In the genomic region with DNA sequence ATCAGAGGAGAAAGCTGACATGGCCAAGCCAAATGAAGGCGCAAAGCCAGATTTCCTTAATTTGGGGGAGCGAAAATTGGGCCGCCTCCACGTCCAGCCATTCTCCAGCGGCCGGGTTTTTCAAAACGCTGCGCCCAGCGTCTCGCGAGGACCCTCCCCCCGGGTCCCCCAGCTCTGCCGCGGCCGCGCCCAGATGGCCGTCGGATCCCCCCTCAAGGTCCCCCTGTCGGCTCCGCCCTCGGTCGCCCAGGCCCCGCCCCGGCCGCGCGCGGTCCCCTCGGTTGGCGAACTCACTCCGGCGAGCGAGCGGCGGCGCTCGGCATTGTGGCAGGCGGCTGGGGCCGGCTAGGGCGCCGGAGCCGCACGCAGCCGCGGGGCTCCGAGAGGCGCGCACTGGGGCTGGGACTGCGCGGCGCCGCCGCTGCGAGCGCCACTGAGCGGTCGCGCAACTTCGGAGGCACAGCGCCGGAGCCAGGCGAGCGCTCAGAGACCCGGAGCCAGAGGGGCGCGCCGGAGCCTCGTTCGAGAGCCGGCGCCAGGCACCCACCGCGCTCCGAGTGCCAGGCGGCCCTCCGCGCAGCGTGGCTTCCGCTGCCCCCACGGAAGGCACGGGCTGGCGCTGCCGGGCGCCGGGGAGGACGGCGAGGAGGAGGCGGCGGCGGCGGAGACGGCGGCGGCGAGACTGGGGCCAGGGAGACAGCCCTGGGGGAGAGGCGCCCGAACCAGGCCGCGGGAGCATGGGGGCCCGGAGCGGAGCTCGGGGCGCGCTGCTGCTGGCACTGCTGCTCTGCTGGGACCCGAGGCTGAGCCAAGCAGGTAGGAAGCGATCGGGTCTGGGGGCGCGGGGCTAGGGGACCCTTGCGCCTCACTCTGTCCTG, we compare ENCODE assay signal across 9 cellular contexts. TPM values are rescaled to one million over a fixed set of nuclear protein-coding genes. Genes with fewer than 3 reads are reported as not detected.
DNase-seq lines count a peak whose midpoint lies in the region; ATAC-seq and TF ChIP-seq lines count a peak whose summit lies in the region.
"Had no signal": no experiment of that assay in that cellular context is flagged by ENCODE, and none has a peak within 500 bp of the region (broad histone marks: within the 10 kb centered on the region; RNA-seq: fewer than 3 reads in every experiment).

A gene (plus strand): TSS at position 322 of the 878 bp plus-strand sequence. CDS start 416 bp downstream, at position 738.

- H3K27me3 ChIP-seq in RWPE2 (ENCODE audit: insufficient read depth, poor library complexity, severe bottlenecking) = peaks cover 24% of the 10 kb centered on the region
- no peaks in the 10 kb centered on the region for H3K27me3 ChIP-seq in thyroid gland

- H3K27ac ChIP-seq in RWPE2 (ENCODE audit: poor library complexity, severe bottlenecking) (no peak within 1 kb of the TSS), thyroid gland (peak within 1 kb of the TSS in 2 of 3 donors; percentile 48 to 82)

- no peaks in the 10 kb centered on the region for H3K9me3 Mint-ChIP-seq in activated naive CD8-positive, alpha-beta T cell treated with anti-CD3 and anti-CD28 coated beads, Interleukin-2, amount 50 U/mL, for 24 hours
- H3K9me3 Mint-ChIP-seq in osteocyte (ENCODE audit: unreplicated experiment) = no peaks in the 10 kb centered on the region

- H3K4me3 ChIP-seq in RWPE2 (ENCODE audit: severe bottlenecking) = peak within 1 kb of the TSS; percentile 64
- H3K4me3 ChIP-seq in thyroid gland (replicated peaks in 1 of 3) = peak within 1 kb of the TSS; percentile 41 to 63 (median 53)

- TF ChIP-seq CTCF in LNCAP (IDR thresholded peaks at IDR 0.05) (peak; percentile 51), RWPE2 (IDR thresholded peaks at IDR 0.05; ENCODE audit: poor library complexity, severe bottlenecking) (peak; percentile 38), osteocyte (IDR thresholded peaks at IDR 0.05) (peak; percentile 45), thyroid gland (IDR thresholded peaks at IDR 0.05) (peak in 3 of 6 experiments; percentile 34 to 41 (median 39))

- ATAC-seq in RWPE2 (ENCODE audit: low read depth) (peak; percentile 72), Right ventricle myocardium superior (ENCODE audit: poor library complexity) (peak; percentile 92), HG02973 (IDR thresholded peaks at IDR 0.05; ENCODE audit: unreplicated experiment) (no peak)
- peak; percentile 83 for ATAC-seq in activated naive CD8-positive, alpha-beta T cell treated with anti-CD3 and anti-CD28 coated beads, Interleukin-2, amount 50 U/mL, for 24 hours

- peaks cover 73% of the 10 kb centered on the region for H3K27me3 Mint-ChIP-seq in activated naive CD8-positive, alpha-beta T cell treated with anti-CD3 and anti-CD28 coated beads, Interleukin-2, amount 50 U/mL, for 24 hours
- H3K27me3 Mint-ChIP-seq in osteocyte (ENCODE audit: unreplicated experiment) = peaks cover 35% of the 10 kb centered on the region

- intact Hi-C loops in Right ventricle myocardium superior (cut with DNase I) (no loop called here), thyroid gland (cut with DNase I) (loop anchor here (10.0 kb wide), 1 partner anchor 668 kb away; no protein-coding TSS in a partner anchor)

- H3K4me1 Mint-ChIP-seq in activated naive CD8-positive, alpha-beta T cell treated with anti-CD3 and anti-CD28 coated beads, Interleukin-2, amount 50 U/mL, for 24 hours = peaks cover 7% of the 10 kb centered on the region
- H3K4me1 Mint-ChIP-seq in osteocyte (ENCODE audit: unreplicated experiment) = peaks cover 24% of the 10 kb centered on the region

- H3K4me1 ChIP-seq in RWPE2 (ENCODE audit: insufficient read depth, poor library complexity, severe bottlenecking) = peaks cover 6% of the 10 kb centered on the region
- peaks cover 18 to 21% of the 10 kb centered on the region in 2 donors for H3K4me1 ChIP-seq in thyroid gland

- no peak within 1 kb of the TSS for H3K27ac Mint-ChIP-seq in activated naive CD8-positive, alpha-beta T cell treated with anti-CD3 and anti-CD28 coated beads, Interleukin-2, amount 50 U/mL, for 24 hours
- H3K27ac Mint-ChIP-seq in osteocyte (ENCODE audit: unreplicated experiment) = peak within 1 kb of the TSS; percentile 44

- DNase-seq in DMS 273 treated with DMSO at 0.1 percent for 48 hours (lab: John Stamatoyannopoulos, UW) (peak; percentile 28), RWPE2 (ENCODE audit: low spot score) (peak; percentile 38), Right ventricle myocardium superior (peak; percentile 94), osteocyte (ENCODE audit: extremely low spot score, unreplicated experiment) (peak; percentile 95), thyroid gland (peak; percentile 90 to 93)
- DNase-seq in activated naive CD8-positive, alpha-beta T cell treated with anti-CD3 and anti-CD28 coated beads, Interleukin-2, amount 50 U/mL, for 24 hours = peak; percentile 73

- H3K4me3 Mint-ChIP-seq in activated naive CD8-positive, alpha-beta T cell treated with anti-CD3 and anti-CD28 coated beads, Interleukin-2, amount 50 U/mL, for 24 hours = peak within 1 kb of the TSS; percentile 48
- peak within 1 kb of the TSS; percentile 82 for H3K4me3 Mint-ChIP-seq in osteocyte (ENCODE audit: unreplicated experiment)

- 0 to 2% methylated on average over 15 to 21 of the region's 110 CpGs for WGBS in thyroid gland, 2 donors

- H3K9me3 ChIP-seq in RWPE2 (ENCODE audit: severe bottlenecking) (no peaks in the 10 kb centered on the region), thyroid gland (no peaks in the 10 kb centered on the region)

- H3K36me3 Mint-ChIP-seq in activated naive CD8-positive, alpha-beta T cell treated with anti-CD3 and anti-CD28 coated beads, Interleukin-2, amount 50 U/mL, for 24 hours (ENCODE audit: low read depth) = no peaks in the 10 kb centered on the region
- H3K36me3 Mint-ChIP-seq in osteocyte (ENCODE audit: unreplicated experiment) = no peaks in the 10 kb centered on the region

- peak in 1 of 2 donors; percentile 92 for TF ChIP-seq POLR2A in thyroid gland (IDR thresholded peaks at IDR 0.05)

- H3K36me3 ChIP-seq in RWPE2 (ENCODE audit: low read depth) (no peaks in the 10 kb centered on the region), thyroid gland (no peaks in the 10 kb centered on the region)

RNA-seq across cellular contexts. Expression of the gene that starts here (rescaled TPM):
- total RNA-seq in Right ventricle myocardium superior = 12.2 TPM
- total RNA-seq in osteocyte = 13.0 and 13.1 TPM in 2 replicates
- 1 to 10 TPM; 3.9 to 7.1 (median 5.7) TPM for total RNA-seq in thyroid gland
- total RNA-seq: T-helper 2 cell treated with Interferon-gamma antibody and Interleukin-4, amounts not matched to agents 100 ng/mL and 5 ng/mL, for 36 hours had no signal

Comparison
In these comparisons a context has a peak if more than half of its experiments do, and no peak if none do; other contexts are left out.
1. DNase-seq: peak in every context shown above with its lines; median percentile 95 in osteocyte; 94 in Right ventricle myocardium superior; 92 in thyroid gland; 73 in activated naive CD8-positive, alpha-beta T cell treated with anti-CD3 and anti-CD28 coated beads, Interleukin-2, amount 50 U/mL, for 24 hours; 38 in RWPE2; 28 in DMS 273 treated with DMSO at 0.1 percent for 48 hours.